1 cellular context compared by ENCODE assay signal in genomic region chr17:58002973-58003372, GRCh38.
TF ChIP-seq lines count a peak whose summit lies in the region.

No MANE protein-coding gene starts in this region.

TF ChIP-seq in WTC11, 78 proteins besides CTCF, POLR2A, EP300 and RAD21 (continued from another document):
- no peak for TF ChIP-seq ZSCAN18 (CRISPR knock-in tag; IDR thresholded peaks at IDR 0.05)
- TF ChIP-seq ZMAT4 (CRISPR knock-in tag; IDR thresholded peaks at IDR 0.05): no peak
- TF ChIP-seq ZNF416 (CRISPR knock-in tag; IDR thresholded peaks at IDR 0.05): no peak
